18 cellular contexts compared by ENCODE assay signal in genomic region chr5:177204281-177204680, GRCh38.
DNase-seq lines count a peak whose midpoint lies in the region; ATAC-seq, FAIRE-seq and TF ChIP-seq lines count a peak whose summit lies in the region.
"Had no signal": no experiment of that assay in that cellular context is flagged by ENCODE, and none has a peak within 500 bp of the region (broad histone marks: within the 10 kb centered on the region; RNA-seq: fewer than 3 reads in every experiment).

No MANE protein-coding gene starts in this region.

- no peak for DNase-seq in CD4-positive, alpha-beta memory T cell
- no peak for DNase-seq in K562 (ENCODE audit: extremely low read depth in 1 of 4, low spot score in 3 of 4)
- no peak for DNase-seq in progenitor cell of endocrine pancreas (ENCODE audit: low spot score, unreplicated experiment)
- no peak for DNase-seq in left ventricle myocardium inferior
- DNase-seq in posterior vena cava (ENCODE audit: low spot score) = no peak
- no peak for DNase-seq in A172 (ENCODE audit: low spot score)
- DNase-seq: BE2C; Caco-2; CD8-positive, alpha-beta memory T cell; DND-41; GDM1; HFFc6 had no signal

- peaks cover 0 to 12% (median 9%) of the 10 kb centered on the region in 4 donors for H3K4me1 Mint-ChIP-seq in CD4-positive, alpha-beta memory T cell
- H3K4me1 Mint-ChIP-seq in IgD-negative memory B cell (peaks cover 5 to 11% (median 5%) of the 10 kb centered on the region in 3 donors), progenitor cell of endocrine pancreas (ENCODE audit: low read depth) (no peaks in the 10 kb centered on the region)

- no peaks in the 10 kb centered on the region for H4K20me1 ChIP-seq in K562 (replicated peaks; ENCODE audit: control insufficient read depth, insufficient read depth, low read length)

- peak overlapping the region in 5 of 7 donors; percentile 22 to 93 (median 42) for H3K27ac Mint-ChIP-seq in CD4-positive, alpha-beta memory T cell
- H3K27ac Mint-ChIP-seq in IgD-negative memory B cell (peak overlapping the region in 2 of 3 donors; percentile 53 to 78), progenitor cell of endocrine pancreas (peak overlapping the region; percentile 37)
- H3K27ac Mint-ChIP-seq: HFFc6 had no signal

- intact Hi-C loops in CD4-positive, alpha-beta memory T cell (cut with micrococcal nuclease) = loop anchor here (5.0 kb wide), 1 partner anchor 92 kb away; no protein-coding TSS in a partner anchor
- intact Hi-C loops in K562 (cut with micrococcal nuclease) (no loop called here), left ventricle myocardium inferior (cut with micrococcal nuclease) (no loop called here), posterior vena cava (cut with DNase I) (no loop called here)

- H3K36me3 ChIP-seq in CD4-positive, alpha-beta memory T cell (ENCODE audit: insufficient read depth, low read length) = peaks cover 17% of the 10 kb centered on the region
- H3K36me3 ChIP-seq in K562 (ENCODE audit: control insufficient read depth, insufficient read depth, low read length) = peaks cover 75% of the 10 kb centered on the region; the same call in 2 of the 3 replicates
- H3K36me3 ChIP-seq in left ventricle myocardium inferior = peaks cover 81% of the 10 kb centered on the region

- no peak overlapping the region for H3K4me3 Mint-ChIP-seq in CD4-positive, alpha-beta memory T cell
- H3K4me3 Mint-ChIP-seq in IgD-negative memory B cell (no peak overlapping the region), progenitor cell of endocrine pancreas (ENCODE audit: low read depth) (no peak overlapping the region)
- H3K4me3 Mint-ChIP-seq: HFFc6 had no signal

- no peak for TF ChIP-seq POLR2A in K562 (conservative IDR thresholded peaks at IDR 0.05)

- no peak overlapping the region for H3K9ac ChIP-seq in K562 (ENCODE audit: insufficient read depth in 1 of 2, low read depth in 2 of 2, low read length in 2 of 2)

- no peak for FAIRE-seq in K562 (lab: Jason Lieb, UNC)
- FAIRE-seq: A549, GM19239, H1 had no signal

- in situ Hi-C loops in K562 (cut with MboI) = no loop called here

- H3K27ac ChIP-seq in CD4-positive, alpha-beta memory T cell (ENCODE audit: low read depth, low read length) = no peak overlapping the region
- H3K27ac ChIP-seq in K562 (ENCODE audit: extremely low read depth, low read depth, low read length) (no peak overlapping the region), left ventricle myocardium inferior (replicated peaks) (no peak overlapping the region)
- H3K27ac ChIP-seq: A549, C4-2B had no signal

- POLR2A ChIA-PET in CD4-positive, alpha-beta memory T cell (lab: Charles Lee; ENCODE audit: partially characterized antibody) = no interaction called here
- POLR2A ChIA-PET in K562 (lab: Yijun Ruan, JAX) = interaction anchor here (0.8 to 1.9 kb wide), 2 partner anchors 14 to 17 kb away, joined by 3 to 4 read pairs; no protein-coding TSS in a partner anchor

- no peak for ATAC-seq in K562
- ATAC-seq: A549 had no signal

- TF ChIP-seq CTCF in K562 (IDR thresholded peaks at IDR 0.05 in 2 of 3, conservative IDR thresholded peaks at IDR 0.05 in 1 of 3; ENCODE audit: insufficient read depth in 2 of 3, low read depth in 1 of 3, low read length in 3 of 3) (no peak), progenitor cell of endocrine pancreas (IDR thresholded peaks at IDR 0.05; ENCODE audit: unreplicated experiment) (no peak), left ventricle myocardium inferior (IDR thresholded peaks at IDR 0.05; ENCODE audit: borderline replicate concordance) (no peak)

- 85% methylated on average over 9 of the region's 9 CpGs for WGBS in K562 (ENCODE audit: insufficient coverage, low coverage, missing lambda C conversion rate)

- TSS peak; percentile 29 for BruUV-seq in K562 (replicated peaks; lab: Mats Ljungman, UMichigan)

- H3K36me3 Mint-ChIP-seq in CD4-positive, alpha-beta memory T cell = peaks cover 20 to 42% of the 10 kb centered on the region in 2 donors
- H3K36me3 Mint-ChIP-seq in IgD-negative memory B cell = peaks cover 2% of the 10 kb centered on the region
- peaks cover 22% of the 10 kb centered on the region for H3K36me3 Mint-ChIP-seq in progenitor cell of endocrine pancreas (ENCODE audit: insufficient read depth)

- no peaks in the 10 kb centered on the region for H3K9me3 Mint-ChIP-seq in CD4-positive, alpha-beta memory T cell
- H3K9me3 Mint-ChIP-seq in IgD-negative memory B cell = no peaks in the 10 kb centered on the region
- no peaks in the 10 kb centered on the region for H3K9me3 Mint-ChIP-seq in progenitor cell of endocrine pancreas (ENCODE audit: low read depth)
- H3K9me3 Mint-ChIP-seq: CD8-positive, alpha-beta memory T cell; HFFc6 had no signal

- H3K4me2 ChIP-seq in K562 (ENCODE audit: insufficient read depth, low read length) = no peak overlapping the region
- H3K4me2 ChIP-seq: A549 had no signal

- CTCF ChIA-PET in CD4-positive, alpha-beta memory T cell (lab: Charles Lee; ENCODE audit: partially characterized antibody) = interaction anchor here (1.8 kb wide), 1 partner anchor 91 kb away, joined by 6 read pairs; no protein-coding TSS in a partner anchor
- CTCF ChIA-PET in K562 (lab: Yijun Ruan, JAX; ENCODE audit: low intra/inter-chr PET ratio) = no interaction called here

- H2AFZ ChIP-seq in K562 (ENCODE audit: low read depth, low read length) = no peak overlapping the region

- H3K4me1 ChIP-seq in CD4-positive, alpha-beta memory T cell (ENCODE audit: insufficient read depth, low read length) = peaks cover 4% of the 10 kb centered on the region
- H3K4me1 ChIP-seq in K562 (replicated peaks in 1 of 2; ENCODE audit: control insufficient read depth in 2 of 2, insufficient read depth in 2 of 2, low read length in 2 of 2) (no peaks in the 10 kb centered on the region), left ventricle myocardium inferior (no peaks in the 10 kb centered on the region)
- H3K4me1 ChIP-seq: A549, BE2C, Caco-2, HAP-1 had no signal

- no peak for TF ChIP-seq RAD21 in K562 (CRISPR knock-in tag; conservative IDR thresholded peaks at IDR 0.05 in 1 of 2, IDR thresholded peaks at IDR 0.05 in 1 of 2)

- no peak for TF ChIP-seq EP300 in K562 (IDR thresholded peaks at IDR 0.05; ENCODE audit: low read length)

- no peaks in the 10 kb centered on the region for H3K79me2 ChIP-seq in K562 (ENCODE audit: control insufficient read depth, insufficient read depth, low read length)

- no peaks in the 10 kb centered on the region for H3K27me3 ChIP-seq in CD4-positive, alpha-beta memory T cell (ENCODE audit: insufficient read depth, low read length)
- H3K27me3 ChIP-seq in K562 (ENCODE audit: control insufficient read depth in 2 of 2, insufficient read depth in 2 of 2, low read length in 2 of 2) (no peaks in the 10 kb centered on the region), left ventricle myocardium inferior (ENCODE audit: low read depth) (no peaks in the 10 kb centered on the region)
- H3K27me3 ChIP-seq: BE2C had no signal

- H3K27me3 Mint-ChIP-seq in CD4-positive, alpha-beta memory T cell = no peaks in the 10 kb centered on the region
- H3K27me3 Mint-ChIP-seq in IgD-negative memory B cell = no peaks in the 10 kb centered on the region
- H3K27me3 Mint-ChIP-seq in progenitor cell of endocrine pancreas = no peaks in the 10 kb centered on the region
- H3K27me3 Mint-ChIP-seq: CD8-positive, alpha-beta memory T cell had no signal

- no peaks in the 10 kb centered on the region for H3K9me1 ChIP-seq in K562 (ENCODE audit: control insufficient read depth, insufficient read depth, low read length)

- H3K4me3 ChIP-seq in CD4-positive, alpha-beta memory T cell (ENCODE audit: low read length in 2 of 2) = no peak overlapping the region
- H3K4me3 ChIP-seq in K562 = no peak overlapping the region
- no peak overlapping the region for H3K4me3 ChIP-seq in left ventricle myocardium inferior
- H3K4me3 ChIP-seq: A549, HAP-1 had no signal

- H3K9me3 ChIP-seq in CD4-positive, alpha-beta memory T cell (ENCODE audit: control insufficient read depth in 1 of 2, low read length in 2 of 2) = no peaks in the 10 kb centered on the region
- H3K9me3 ChIP-seq in K562 (replicated peaks; ENCODE audit: control insufficient read depth, insufficient read depth, low read depth, low read length) (no peaks in the 10 kb centered on the region), left ventricle myocardium inferior (replicated peaks) (no peaks in the 10 kb centered on the region)
- H3K9me3 ChIP-seq: A549, BE2C, Caco-2, HAP-1 had no signal

TF ChIP-seq in K562, 482 proteins besides CTCF, POLR2A, EP300 and RAD21:
- TF ChIP-seq ZNF780A (CRISPR knock-in tag; IDR thresholded peaks at IDR 0.05) (no peak), HDAC6 (IDR thresholded peaks at IDR 0.05; ENCODE audit: low read depth, low read length) (no peak), HMG20A (CRISPR knock-in tag; conservative IDR thresholded peaks at IDR 0.05) (no peak), NR2C2 (CRISPR knock-in tag; IDR thresholded peaks at IDR 0.05) (no peak), NR2C2 (tag; IDR thresholded peaks at IDR 0.05) (no peak), NCOR1 (IDR thresholded peaks at IDR 0.05) (no peak), GTF2A2 (tag; IDR thresholded peaks at IDR 0.05) (no peak)
